Comparison of ENCODE assay signal across 11 cellular contexts in the genomic region with DNA sequence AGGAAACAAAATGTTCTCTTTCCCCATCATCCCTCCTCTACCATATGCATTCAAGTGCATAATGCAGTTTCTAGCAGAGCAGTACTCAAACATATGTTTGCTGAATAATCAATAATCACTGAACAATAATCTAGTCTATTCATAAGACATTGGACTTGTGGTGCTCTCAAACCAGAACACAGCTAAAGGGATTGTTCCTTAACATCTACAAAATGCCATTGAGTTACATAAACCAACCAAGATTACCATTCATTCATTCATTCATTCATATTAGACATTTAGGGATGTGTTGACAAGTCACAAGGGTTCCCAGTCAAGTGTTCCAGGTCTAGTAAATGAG. TPM values are rescaled to one million over a fixed set of nuclear protein-coding genes. Genes with fewer than 3 reads are reported as not detected.
A peak's percentile ranks its signal among the peaks of the same experiment; 100 is the strongest.
DNase-seq lines count a peak whose midpoint lies in the region; ATAC-seq and TF ChIP-seq lines count a peak whose summit lies in the region.
"Had no signal": no experiment of that assay in that cellular context is flagged by ENCODE, and none has a peak within 500 bp of the region (broad histone marks: within the 10 kb centered on the region; RNA-seq: fewer than 3 reads in every experiment).

No MANE protein-coding gene starts in this region.

- peaks cover under 1 to 42% (median 25%) of the 10 kb centered on the region in 4 donors for H3K4me1 ChIP-seq in stomach

- H3K27me3 Mint-ChIP-seq in activated naive CD4-positive, alpha-beta T cell treated with anti-CD3 and anti-CD28 coated beads, Interleukin-2, amount 50 U/mL, for 24 hours: no peaks in the 10 kb centered on the region
- H3K27me3 Mint-ChIP-seq in T-cell: no peaks in the 10 kb centered on the region
- H3K27me3 Mint-ChIP-seq in glutamatergic neuron (ENCODE audit: unreplicated experiment): peaks cover 9% of the 10 kb centered on the region

- POLR2A ChIA-PET in T-cell (lab: Charles Lee): no interaction called here

- DNase-seq in activated naive CD4-positive, alpha-beta T cell treated with anti-CD3 and anti-CD28 coated beads, Interleukin-2, amount 50 U/mL, for 16 hours: no peak
- DNase-seq in T-cell (no peak), glutamatergic neuron (no peak), stomach (no peak), NCI-H1930 (lab: John Stamatoyannopoulos, UW) (no peak), NCI-H2029 treated with DMSO at 0.1 percent for 48 hours (lab: John Stamatoyannopoulos, UW) (no peak), H4 (ENCODE audit: low spot score) (no peak)
- DNase-seq: NCI-H1417 treated with DMSO at 0.1 percent for 48 hours, NCI-H510A treated with DMSO at 0.1 percent for 48 hours, posterior cingulate gyrus had no signal

- peaks cover 0 to 5% (median 0%) of the 10 kb centered on the region in 4 donors for H3K36me3 ChIP-seq in stomach

- peak overlapping the region; percentile 19 for H3K4me3 Mint-ChIP-seq in activated naive CD4-positive, alpha-beta T cell treated with anti-CD3 and anti-CD28 coated beads, Interleukin-2, amount 50 U/mL, for 24 hours
- H3K4me3 Mint-ChIP-seq in T-cell: peak overlapping the region; percentile 25 to 52 (median 32)
- peak overlapping the region; percentile 9 for H3K4me3 Mint-ChIP-seq in glutamatergic neuron (ENCODE audit: unreplicated experiment)

- CTCF ChIA-PET in T-cell (lab: Charles Lee): no interaction called here

- H3K27me3 ChIP-seq in stomach: no peaks in the 10 kb centered on the region

- H3K9me3 ChIP-seq in stomach: no peaks in the 10 kb centered on the region

- H3K4me3 ChIP-seq in stomach: no peak overlapping the region

- peaks cover 45% of the 10 kb centered on the region for H3K4me1 Mint-ChIP-seq in activated naive CD4-positive, alpha-beta T cell treated with anti-CD3 and anti-CD28 coated beads, Interleukin-2, amount 50 U/mL, for 24 hours
- H3K4me1 Mint-ChIP-seq in T-cell (peaks cover 47 to 53% (median 48%) of the 10 kb centered on the region in 3 donors), glutamatergic neuron (ENCODE audit: low read depth, unreplicated experiment) (peaks cover 22% of the 10 kb centered on the region)

- TF ChIP-seq CTCF in glutamatergic neuron (IDR thresholded peaks at IDR 0.05; ENCODE audit: partially characterized antibody, unreplicated experiment): no peak
- TF ChIP-seq CTCF in stomach (IDR thresholded peaks at IDR 0.05): no peak

- peak overlapping the region in 3 of 5 donors; percentile 2 to 63 (median 3) for H3K27ac ChIP-seq in stomach

- peaks cover 7% of the 10 kb centered on the region for H3K36me3 Mint-ChIP-seq in activated naive CD4-positive, alpha-beta T cell treated with anti-CD3 and anti-CD28 coated beads, Interleukin-2, amount 50 U/mL, for 24 hours
- peaks cover 2% of the 10 kb centered on the region for H3K36me3 Mint-ChIP-seq in T-cell
- H3K36me3 Mint-ChIP-seq in glutamatergic neuron (ENCODE audit: unreplicated experiment): no peaks in the 10 kb centered on the region

- TF ChIP-seq POLR2A in stomach (IDR thresholded peaks at IDR 0.05): no peak

- no peak for TF ChIP-seq EP300 in stomach (IDR thresholded peaks at IDR 0.05)

- ATAC-seq in T-cell (replicated peaks in 1 of 4): no peak

- peak overlapping the region; percentile 3 for H3K27ac Mint-ChIP-seq in activated naive CD4-positive, alpha-beta T cell treated with anti-CD3 and anti-CD28 coated beads, Interleukin-2, amount 50 U/mL, for 24 hours
- H3K27ac Mint-ChIP-seq in T-cell (peak overlapping the region; percentile 90 to 92), glutamatergic neuron (ENCODE audit: unreplicated experiment) (peak overlapping the region; percentile 76)

- intact Hi-C loops in stomach (cut with DNase I; ENCODE audit: low total_unique reads): no loop called here

- H3K9me3 Mint-ChIP-seq in activated naive CD4-positive, alpha-beta T cell treated with anti-CD3 and anti-CD28 coated beads, Interleukin-2, amount 50 U/mL, for 24 hours: no peaks in the 10 kb centered on the region
- peaks cover 0 to 5% (median 0%) of the 10 kb centered on the region in 3 donors for H3K9me3 Mint-ChIP-seq in T-cell
- H3K9me3 Mint-ChIP-seq in glutamatergic neuron (ENCODE audit: unreplicated experiment): peaks cover 14% of the 10 kb centered on the region

RNA-seq across cellular contexts. Expression of gene CLHC1, which starts 3.9 kb away (rescaled TPM):
- total RNA-seq in T-cell (10 to 100 TPM in 2 of 5 donors, 1 to 10 TPM in 3; 5.7 to 14.3 (median 9.2) TPM), glutamatergic neuron (ENCODE audit: unreplicated experiment) (19.8 TPM), stomach (10 to 100 TPM in 1 of 5 donors, 1 to 10 TPM in 4; 1.9 to 43.9 (median 9.6) TPM)
- polyA plus RNA-seq in stomach: 1 to 10 TPM; 4.0 to 8.8 (median 4.9) TPM
- 0.78 and 4.4 TPM in 2 replicates for total RNA-seq in H4 (2014; rRNA removed; shearing (Covaris generic))

RNA-seq across cellular contexts. Expression of gene RPS27A, which starts 4.3 kb away (rescaled TPM):
- total RNA-seq in T-cell (1,000 to 10,000 TPM; 1,619 to 1,934 (median 1,876) TPM), glutamatergic neuron (ENCODE audit: unreplicated experiment) (437 TPM), stomach (1,000 to 10,000 TPM in 2 of 5 donors, 100 to 1,000 TPM in 3; 319 to 1,379 (median 908) TPM)
- polyA plus RNA-seq in stomach: 1,000 to 10,000 TPM; 2,310 to 3,642 (median 2,683) TPM
- total RNA-seq in H4 (2014; rRNA removed; shearing (Covaris generic)): 3,108 and 3,345 TPM in 2 replicates

RNA-seq across cellular contexts. Expression of gene MTIF2, which starts 40.8 kb away (rescaled TPM):
- total RNA-seq in T-cell: 10 to 100 TPM; 21.1 to 31.5 (median 29.4) TPM
- 25.2 TPM for total RNA-seq in glutamatergic neuron (ENCODE audit: unreplicated experiment)
- 10 to 100 TPM in 3 of 5 donors, 1 to 10 TPM in 2; 7.1 to 32.1 (median 20.9) TPM for total RNA-seq in stomach
- 10 to 100 TPM; 19.5 to 22.5 (median 21.3) TPM for polyA plus RNA-seq in stomach
- 26.5 and 37.2 TPM in 2 replicates for total RNA-seq in H4 (2014; rRNA removed; shearing (Covaris generic))

Comparison
In these comparisons a context has a peak if more than half of its experiments do, and no peak if none do; other contexts are left out.
1. H3K27ac Mint-ChIP-seq: peak in every context shown above with its lines; median percentile 91 in T-cell; 76 in glutamatergic neuron; 3 in activated naive CD4-positive, alpha-beta T cell treated with anti-CD3 and anti-CD28 coated beads, Interleukin-2, amount 50 U/mL, for 24 hours.